In the genomic region with DNA sequence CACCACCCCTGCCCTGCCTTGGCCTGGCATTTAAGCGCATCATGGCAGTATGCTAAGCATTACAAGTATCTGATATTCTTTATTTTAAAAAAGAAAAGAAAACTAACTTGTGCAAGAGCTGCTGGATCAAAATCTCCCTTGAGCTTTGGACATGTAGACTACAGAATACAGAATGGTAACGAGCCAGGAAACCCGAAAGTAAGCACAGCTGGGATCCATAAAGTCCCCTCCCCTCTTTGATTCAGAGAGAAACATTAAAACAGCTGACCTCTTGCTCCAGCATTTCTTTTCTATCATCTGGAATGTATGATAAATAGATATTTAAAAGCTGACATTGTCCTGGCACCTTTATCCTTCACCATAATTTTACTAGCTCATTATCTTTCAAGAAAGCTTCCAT, we compare ENCODE assay signal across 1 cellular context.
TF ChIP-seq lines count a peak whose summit lies in the region.

No MANE protein-coding gene starts in this region.

TF ChIP-seq in IMR-90, 13 proteins besides CTCF, POLR2A, EP300 and RAD21:
- TF ChIP-seq CHD1 (IDR thresholded peaks at IDR 0.05; ENCODE audit: low read depth, low read length) = no peak
